8 cellular contexts compared by ENCODE assay signal in genomic region chr1:213374369-213374768, GRCh38.
DNase-seq lines count a peak whose midpoint lies in the region; ATAC-seq and TF ChIP-seq lines count a peak whose summit lies in the region.

No MANE protein-coding gene starts in this region.

- DNase-seq in EL, result peak; percentile 50
- peak; percentile 39 for DNase-seq in Jurkat, Clone E6-1 (ENCODE audit: low read depth, low spot score)
- DNase-seq in Peyer's patch, result peak; percentile 17 to 71 (median 70)
- peak; percentile 80 for DNase-seq in activated effector memory CD4-positive, alpha-beta T cell treated with anti-CD3 and anti-CD28 coated beads, Interleukin-2, amount 50 U/mL, for 16 hours
- peak; percentile 47 for DNase-seq in Right ventricle myocardium superior
- peak; percentile 2 for DNase-seq in retinal pigment epithelial cell (ENCODE audit: low read depth)
- no peak for DNase-seq in central memory CD4-positive, alpha-beta T cell

- intact Hi-C loops in Right ventricle myocardium superior (cut with DNase I), result loop anchor here (10.0 kb wide), 1 partner anchor 610 kb away; the partner anchor contains the start of gene PROX1

- no peak overlapping the region for H3K4me3 ChIP-seq in Jurkat, Clone E6-1 (ENCODE audit: low read length)
- H3K4me3 ChIP-seq in Peyer's patch (no peak overlapping the region), retinal pigment epithelial cell (ENCODE audit: low read length) (no peak overlapping the region)

- H3K36me3 ChIP-seq in Peyer's patch, result no peaks in the 10 kb centered on the region

- peak; percentile 83 for ATAC-seq in GM21528 (IDR thresholded peaks at IDR 0.05; ENCODE audit: low FRiP score, unreplicated experiment)
- ATAC-seq in Right ventricle myocardium superior (ENCODE audit: poor library complexity), result peak; percentile 84

- H3K4me1 ChIP-seq in Peyer's patch, result no peaks in the 10 kb centered on the region

- no peak for TF ChIP-seq POLR2A in Peyer's patch (IDR thresholded peaks at IDR 0.05)

- H3K9me3 ChIP-seq in Peyer's patch, result no peaks in the 10 kb centered on the region

- no peak overlapping the region for H3K27ac ChIP-seq in Peyer's patch

- H3K27me3 ChIP-seq in Peyer's patch, result no peaks in the 10 kb centered on the region

- TF ChIP-seq CTCF in Peyer's patch (IDR thresholded peaks at IDR 0.05) (peak in 5 of 6 experiments; percentile 25 to 72 (median 61)), retinal pigment epithelial cell (conservative IDR thresholded peaks at IDR 0.05; ENCODE audit: low read depth, low read length) (peak; percentile 97)
